ENCODE assay signal across 21 cellular contexts in genomic region chr4:60857354-60857753, GRCh38.
"Had no signal": no experiment of that assay in that cellular context is flagged by ENCODE, and none has a peak within 500 bp of the region (broad histone marks: within the 10 kb centered on the region; RNA-seq: fewer than 3 reads in every experiment).

No MANE protein-coding gene starts in this region.

- H3K36me3 Mint-ChIP-seq: T-cell had no signal

- DNase-seq: KBM-7, MV-4-11, NCI-H1048, NCI-H1105, NCI-H1436, NCI-H1694 treated with DMSO at 0.1 percent for 48 hours, NCI-H1930, NCI-H2081, NCI-H2107, NCI-H2171 treated with DMSO at 0.1 percent for 48 hours, NCI-H345, NCI-H446 treated with DMSO at 0.1 percent for 48 hours, NCI-H510A treated with DMSO at 0.1 percent for 48 hours, NCI-H526 treated with DMSO at 0.1 percent for 48 hours, NCI-H774, RPMI8226, SHP77, SK-N-SH, SW 1271, T-cell had no signal

- H3K9ac ChIP-seq: SK-N-SH had no signal

- H3K27ac Mint-ChIP-seq: T-cell; T-helper 1 cell treated with Interleukin-12 subunit alpha and Interleukin-12 subunit beta and Interleukin-4 antibody, amounts not matched to agents 30 μg/mL and 1 μg/mL, for 36 hours had no signal

- H3K4me3 Mint-ChIP-seq: T-cell; T-helper 1 cell treated with Interleukin-12 subunit alpha and Interleukin-12 subunit beta and Interleukin-4 antibody, amounts not matched to agents 30 μg/mL and 1 μg/mL, for 36 hours had no signal

- H3K4me1 Mint-ChIP-seq: T-cell had no signal

- H3K9me3 ChIP-seq: SK-N-SH had no signal

- H3K27me3 Mint-ChIP-seq: T-cell had no signal
